Comparison of ENCODE assay signal across 14 cellular contexts in genomic region chr1:119662034-119662437, GRCh38. TPM values are rescaled to one million over a fixed set of nuclear protein-coding genes. Genes with fewer than 3 reads are reported as not detected.
DNase-seq lines count a peak whose midpoint lies in the region; ATAC-seq, FAIRE-seq and TF ChIP-seq lines count a peak whose summit lies in the region.
"Had no signal": no experiment of that assay in that cellular context is flagged by ENCODE, and none has a peak within 500 bp of the region (broad histone marks: within the 10 kb centered on the region; RNA-seq: fewer than 3 reads in every experiment).

No MANE protein-coding gene starts in this region.

- H3K4me1 Mint-ChIP-seq in activated CD8-positive, alpha-beta memory T cell treated with anti-CD3 and anti-CD28 coated beads, Interleukin-2, amount 10 ng/mL, durations not matched to agents 7 days and 5 days = peaks cover 11% of the 10 kb centered on the region

- no peak overlapping the region for H2BK5ac ChIP-seq in trophoblast cell (ENCODE audit: low read depth, low read length, poor library complexity)

- no peak overlapping the region for H3K4me2 ChIP-seq in trophoblast cell (ENCODE audit: low read length)
- H3K4me2 ChIP-seq: BLaER1 treated with 17β-estradiol and CSF1 and Interleukin-3, amounts not matched to agents 10 nM and 100 nM had no signal

- H3K4ac ChIP-seq in trophoblast cell (ENCODE audit: low read depth, low read length) = no peak overlapping the region

- H3K36me3 ChIP-seq in bronchial epithelial cell (ENCODE audit: control insufficient read depth, insufficient read depth, low read length) = no peaks in the 10 kb centered on the region
- no peaks in the 10 kb centered on the region for H3K36me3 ChIP-seq in trophoblast cell (ENCODE audit: control insufficient read depth in 1 of 2, insufficient read depth in 2 of 2, low read length in 2 of 2)
- H3K36me3 ChIP-seq: BLaER1 treated with 17β-estradiol and CSF1 and Interleukin-3, amounts not matched to agents 10 nM and 100 nM; gastroesophageal sphincter; sigmoid colon had no signal

- H3K14ac ChIP-seq in trophoblast cell (ENCODE audit: low read length) = no peak overlapping the region

- peak; percentile 29 for DNase-seq in bronchial epithelial cell (ENCODE audit: low read depth)
- DNase-seq in foreskin melanocyte = no peak
- no peak for DNase-seq in stimulated activated CD4-positive, alpha-beta T cell treated with anti-CD3 and anti-CD28 coated beads, Interleukin-4, amount 100 ng/mL, for 1 hour
- no peak for DNase-seq in trophoblast cell
- DNase-seq in activated CD8-positive, alpha-beta memory T cell treated with anti-CD3 and anti-CD28 coated beads, Interleukin-2, amount 10 ng/mL, durations not matched to agents 7 days and 5 days = no peak
- DNase-seq: SHP77, sigmoid colon had no signal

- FAIRE-seq in bronchial epithelial cell (lab: Jason Lieb, UNC) = no peak

- peaks cover 6% of the 10 kb centered on the region for H3K79me1 ChIP-seq in trophoblast cell (ENCODE audit: low read length)

- H4K8ac ChIP-seq in trophoblast cell (ENCODE audit: low read depth, low read length) = no peak overlapping the region

- no CpG with 5 or more reads among the region's 3 CpGs for WGBS in trophoblast cell (ENCODE audit: extremely low coverage, insufficient coverage, insufficient read length)

- peaks cover 0 to 10% of the 10 kb centered on the region in 2 experiments for H3K4me1 ChIP-seq in trophoblast cell (ENCODE audit: control insufficient read depth in 1 of 2, insufficient read depth in 2 of 2, low read length in 2 of 2)
- H3K4me1 ChIP-seq: BLaER1 treated with 17β-estradiol and CSF1 and Interleukin-3, amounts not matched to agents 10 nM and 100 nM; gastroesophageal sphincter had no signal

- H3K4me3 ChIP-seq in bronchial epithelial cell (ENCODE audit: low read depth, low read length) (no peak overlapping the region), trophoblast cell (ENCODE audit: low read depth, low read length) (no peak overlapping the region)
- H3K4me3 ChIP-seq: BLaER1 treated with 17β-estradiol and CSF1 and Interleukin-3, amounts not matched to agents 10 nM and 100 nM; gastroesophageal sphincter; sigmoid colon had no signal

- no peak overlapping the region for H4K91ac ChIP-seq in trophoblast cell (ENCODE audit: low read depth, low read length)

- no peak overlapping the region for H2AK5ac ChIP-seq in trophoblast cell (ENCODE audit: low read length)

- no peak overlapping the region for H2AFZ ChIP-seq in trophoblast cell (ENCODE audit: insufficient read depth, low read length, poor library complexity)

- no peak for TF ChIP-seq CTCF in bronchial epithelial cell (IDR thresholded peaks at IDR 0.05; ENCODE audit: insufficient read depth, low read length, severe bottlenecking)

- peaks cover 29% of the 10 kb centered on the region for H3K27me3 Mint-ChIP-seq in activated CD8-positive, alpha-beta memory T cell treated with anti-CD3 and anti-CD28 coated beads, Interleukin-2, amount 10 ng/mL, durations not matched to agents 7 days and 5 days

- ATAC-seq in GM18520 (IDR thresholded peaks at IDR 0.05; ENCODE audit: unreplicated experiment) (peak; percentile 41), GM21515 (IDR thresholded peaks at IDR 0.05; ENCODE audit: unreplicated experiment) (peak; percentile 74), HG03060 (IDR thresholded peaks at IDR 0.05; ENCODE audit: low read depth, unreplicated experiment) (peak; percentile 53)
- no peak for ATAC-seq in activated CD8-positive, alpha-beta memory T cell treated with anti-CD3 and anti-CD28 coated beads, Interleukin-2, amount 10 ng/mL, durations not matched to agents 7 days and 5 days
- ATAC-seq: gastroesophageal sphincter had no signal

- no peak overlapping the region for H3K4me3 Mint-ChIP-seq in activated CD8-positive, alpha-beta memory T cell treated with anti-CD3 and anti-CD28 coated beads, Interleukin-2, amount 10 ng/mL, durations not matched to agents 7 days and 5 days
- H3K4me3 Mint-ChIP-seq: dendritic cell treated with granulocyte-macrophage colony-stimulating factor and Interleukin-4, amounts not matched to agents 40 ng/mL and 50 ng/mL, for 4 days; memory B cell had no signal

- no peak overlapping the region for H2BK12ac ChIP-seq in trophoblast cell (ENCODE audit: low read length)

- H3K27ac Mint-ChIP-seq in activated CD8-positive, alpha-beta memory T cell treated with anti-CD3 and anti-CD28 coated beads, Interleukin-2, amount 10 ng/mL, durations not matched to agents 7 days and 5 days = no peak overlapping the region
- H3K27ac Mint-ChIP-seq: dendritic cell treated with granulocyte-macrophage colony-stimulating factor and Interleukin-4, amounts not matched to agents 40 ng/mL and 50 ng/mL, for 4 days; memory B cell had no signal

- no peak overlapping the region for H3K23ac ChIP-seq in trophoblast cell (ENCODE audit: low read length)

- H3K27ac ChIP-seq in trophoblast cell (ENCODE audit: low read depth, low read length) = no peak overlapping the region
- H3K27ac ChIP-seq: BLaER1 treated with 17β-estradiol and CSF1 and Interleukin-3, amounts not matched to agents 10 nM and 100 nM; gastroesophageal sphincter; sigmoid colon had no signal

- H3K9me3 ChIP-seq in trophoblast cell (ENCODE audit: insufficient read depth, low read depth, low read length) = no peaks in the 10 kb centered on the region
- H3K9me3 ChIP-seq: BLaER1 treated with 17β-estradiol and CSF1 and Interleukin-3, amounts not matched to agents 10 nM and 100 nM; gastroesophageal sphincter; sigmoid colon had no signal

- CTCF ChIA-PET in activated CD8-positive, alpha-beta memory T cell treated with anti-CD3 and anti-CD28 coated beads, Interleukin-2, amount 10 ng/mL, durations not matched to agents 7 days and 5 days (lab: Charles Lee) = interaction anchor here (1.3 to 2.9 kb wide), 5 partner anchors 13 to 53 kb away, joined by 3 to 20 read pairs (median 7); no protein-coding TSS in a partner anchor

- H4K12ac ChIP-seq in trophoblast cell (ENCODE audit: low read depth, low read length) = no peak overlapping the region

- H3K9me3 Mint-ChIP-seq in activated CD8-positive, alpha-beta memory T cell treated with anti-CD3 and anti-CD28 coated beads, Interleukin-2, amount 10 ng/mL, durations not matched to agents 7 days and 5 days (ENCODE audit: low read depth) = no peaks in the 10 kb centered on the region
- H3K9me3 Mint-ChIP-seq: dendritic cell treated with granulocyte-macrophage colony-stimulating factor and Interleukin-4, amounts not matched to agents 40 ng/mL and 50 ng/mL, for 4 days; memory B cell had no signal

- H2BK120ac ChIP-seq in trophoblast cell (ENCODE audit: insufficient read depth, low read length, poor library complexity) = no peak overlapping the region

- no peak overlapping the region for H3K9ac ChIP-seq in trophoblast cell (ENCODE audit: low read length)
- H3K9ac ChIP-seq: BLaER1 treated with 17β-estradiol and CSF1 and Interleukin-3, amounts not matched to agents 10 nM and 100 nM had no signal

- no peaks in the 10 kb centered on the region for H3K79me2 ChIP-seq in trophoblast cell (ENCODE audit: control insufficient read depth, insufficient read depth, low read length, poor library complexity)

- H3K27me3 ChIP-seq in bronchial epithelial cell (ENCODE audit: control insufficient read depth, insufficient read depth, low read length) (no peaks in the 10 kb centered on the region), trophoblast cell (ENCODE audit: insufficient read depth, low read length) (no peaks in the 10 kb centered on the region)
- H3K27me3 ChIP-seq: BLaER1 treated with 17β-estradiol and CSF1 and Interleukin-3, amounts not matched to agents 10 nM and 100 nM; gastroesophageal sphincter; sigmoid colon had no signal

- H3K18ac ChIP-seq in trophoblast cell (ENCODE audit: low read length) = no peak overlapping the region

- no peaks in the 10 kb centered on the region for H3K36me3 Mint-ChIP-seq in activated CD8-positive, alpha-beta memory T cell treated with anti-CD3 and anti-CD28 coated beads, Interleukin-2, amount 10 ng/mL, durations not matched to agents 7 days and 5 days
- H3K36me3 Mint-ChIP-seq: memory B cell had no signal

RNA-seq across cellular contexts. Expression of gene ZNF697, which starts 14.0 kb away (rescaled TPM):
- total RNA-seq in bronchial epithelial cell = 3.7 and 5.5 TPM in 2 replicates
- polyA plus RNA-seq in trophoblast cell (2013) = 14.6 and 15.5 TPM in 2 replicates
- under 1 TPM; 0.06 to 0.47 TPM for total RNA-seq in activated CD8-positive, alpha-beta memory T cell treated with anti-CD3 and anti-CD28 coated beads, Interleukin-2, amount 10 ng/mL, durations not matched to agents 7 days and 5 days

RNA-seq across cellular contexts. Expression of gene PHGDH, which starts 49.7 kb away (rescaled TPM):
- total RNA-seq in bronchial epithelial cell = 168 and 207 TPM in 2 replicates
- polyA plus RNA-seq in trophoblast cell (2013) = 111 and 114 TPM in 2 replicates
- 100 to 1,000 TPM; 165 to 209 TPM for total RNA-seq in activated CD8-positive, alpha-beta memory T cell treated with anti-CD3 and anti-CD28 coated beads, Interleukin-2, amount 10 ng/mL, durations not matched to agents 7 days and 5 days
